In the genomic region with DNA sequence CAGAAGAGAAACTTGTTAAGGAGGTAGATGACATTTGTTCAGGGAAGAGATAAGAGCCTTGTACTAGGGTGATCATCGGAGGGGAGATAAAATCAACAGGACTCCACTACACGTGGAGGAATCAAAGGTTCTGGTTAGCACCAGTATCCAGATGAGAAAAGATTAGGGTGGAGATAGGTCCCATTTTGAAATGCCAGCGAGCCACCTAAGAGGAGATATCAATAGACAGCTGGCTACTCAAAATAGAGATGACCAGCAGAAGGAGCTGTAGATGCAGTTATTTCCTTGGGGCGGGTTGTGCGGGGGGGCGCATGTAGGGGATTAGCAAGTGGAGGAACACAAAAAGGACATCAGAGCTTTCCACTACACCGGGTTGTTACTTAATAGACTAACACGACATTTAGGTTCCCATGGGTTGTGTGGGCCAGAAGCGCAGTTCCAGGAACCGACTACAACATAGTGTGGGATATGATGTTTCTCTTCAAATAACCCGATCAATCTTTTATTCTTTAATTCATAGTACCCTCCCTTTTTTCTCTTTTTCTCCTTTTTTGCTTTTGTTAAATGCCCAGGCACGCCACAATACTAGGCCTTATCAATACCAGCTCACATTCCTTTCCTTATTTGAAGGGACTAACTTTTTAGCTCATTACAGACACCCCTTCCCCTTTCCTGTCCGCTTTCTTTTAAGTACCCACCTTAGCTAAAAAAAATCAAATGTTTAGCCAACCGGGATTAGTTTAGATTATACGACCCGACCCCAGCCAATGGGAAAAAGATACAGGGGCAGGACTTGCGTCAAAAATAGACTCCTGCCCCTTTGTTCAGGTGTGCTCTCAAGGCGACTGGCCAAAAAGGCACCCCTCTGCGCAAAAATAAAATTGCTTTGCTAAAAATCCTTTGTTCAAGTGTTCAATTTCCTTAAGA, we compare ENCODE assay signal across 1 cellular context.
A peak's percentile ranks its signal among the peaks of the same experiment; 100 is the strongest.
TF ChIP-seq lines count a peak whose summit lies in the region.

No MANE protein-coding gene starts in this region.

TF ChIP-seq in IMR-90, 13 proteins besides CTCF, POLR2A, EP300 and RAD21:
- TF ChIP-seq MAZ (IDR thresholded peaks at IDR 0.05; ENCODE audit: borderline replicate concordance, low read depth, low read length) (peak; percentile 85), RCOR1 (IDR thresholded peaks at IDR 0.05; ENCODE audit: insufficient replicate concordance, low read length) (no peak), SMC3 (IDR thresholded peaks at IDR 0.05; ENCODE audit: low read depth, low read length) (peak; percentile 57)
